6 cellular contexts compared by ENCODE assay signal in genomic region chr4:118556576-118556975, GRCh38.
DNase-seq lines count a peak whose midpoint lies in the region; ATAC-seq, FAIRE-seq and TF ChIP-seq lines count a peak whose summit lies in the region.
"Not testable (repeated sequence)": the region's sequence is repeated elsewhere in the genome, so short reads cannot be mapped to it uniquely, and the experiment has no call there.

No MANE protein-coding gene starts in this region.

- peak; percentile 77 for FAIRE-seq in D721Med (lab: Jason Lieb, UNC)
- peak; percentile 20 for FAIRE-seq in keratinocyte (lab: Jason Lieb, UNC)

- H3K79me2 ChIP-seq in keratinocyte (ENCODE audit: control insufficient read depth, insufficient read depth, low read length), result not testable (repeated sequence)

- H3K36me3 ChIP-seq in keratinocyte (ENCODE audit: control insufficient read depth in 2 of 2, extremely low read depth in 1 of 2, insufficient read depth in 2 of 2, low read length in 2 of 2), result not testable (repeated sequence)

- H4K20me1 ChIP-seq in keratinocyte (ENCODE audit: control insufficient read depth, extremely low read depth, insufficient read depth, low read length), result not testable (repeated sequence)

- not testable (repeated sequence) for H3K36me3 Mint-ChIP-seq in HFFc6 (ENCODE audit: low read depth); activated naive CD8-positive, alpha-beta T cell treated with anti-CD3 and anti-CD28 coated beads, Interleukin-2, amount 10 ng/mL, durations not matched to agents 7 days and 5 days; osteocyte (ENCODE audit: unreplicated experiment)

- TF ChIP-seq POLR2A in NB4 (IDR thresholded peaks at IDR 0.05; ENCODE audit: extremely low read depth, insufficient read length), result not testable (repeated sequence)

- not testable (repeated sequence) for H3K9me3 ChIP-seq in keratinocyte (ENCODE audit: control insufficient read depth, low read depth, low read length)

- dilution Hi-C loops in keratinocyte (cut with MboI; ENCODE audit: extremely low pct_ligation_motif_present, low sequenced_read_pairs), result not testable (repeated sequence)

- H3K27ac ChIP-seq in keratinocyte (ENCODE audit: control insufficient read depth, insufficient read depth, low read length), result not testable (repeated sequence)

- POLR2A ChIA-PET in activated naive CD8-positive, alpha-beta T cell treated with anti-CD3 and anti-CD28 coated beads, Interleukin-2, amount 10 ng/mL, durations not matched to agents 7 days and 5 days (lab: Charles Lee), result not testable (repeated sequence)

- H3K9me1 ChIP-seq in keratinocyte (ENCODE audit: control insufficient read depth, extremely low read depth, insufficient read depth, low read length), result not testable (repeated sequence)

- H3K4me2 ChIP-seq in keratinocyte (ENCODE audit: control insufficient read depth, extremely low read depth, insufficient read depth, low read depth, low read length), result not testable (repeated sequence)

- H3K27me3 ChIP-seq in keratinocyte (ENCODE audit: control insufficient read depth, extremely low read depth, insufficient read depth, low read length), result not testable (repeated sequence)

- H3K9me3 Mint-ChIP-seq in HFFc6; activated naive CD8-positive, alpha-beta T cell treated with anti-CD3 and anti-CD28 coated beads, Interleukin-2, amount 10 ng/mL, durations not matched to agents 7 days and 5 days; osteocyte (ENCODE audit: unreplicated experiment): not testable (repeated sequence)

- peaks cover 15% of the 10 kb centered on the region for H3K4me1 Mint-ChIP-seq in HFFc6 (ENCODE audit: low read depth)
- not testable (repeated sequence) for H3K4me1 Mint-ChIP-seq in activated naive CD8-positive, alpha-beta T cell treated with anti-CD3 and anti-CD28 coated beads, Interleukin-2, amount 10 ng/mL, durations not matched to agents 7 days and 5 days
- H3K4me1 Mint-ChIP-seq in osteocyte (ENCODE audit: unreplicated experiment), result peaks cover 14% of the 10 kb centered on the region

- not testable (repeated sequence) for ATAC-seq in activated naive CD8-positive, alpha-beta T cell treated with anti-CD3 and anti-CD28 coated beads, Interleukin-2, amount 10 ng/mL, durations not matched to agents 7 days and 5 days (ENCODE audit: low read depth)

- not testable (repeated sequence) for H3K27ac Mint-ChIP-seq in HFFc6
- peak overlapping the region; percentile 53 for H3K27ac Mint-ChIP-seq in activated naive CD8-positive, alpha-beta T cell treated with anti-CD3 and anti-CD28 coated beads, Interleukin-2, amount 10 ng/mL, durations not matched to agents 7 days and 5 days
- peak overlapping the region; percentile 15 for H3K27ac Mint-ChIP-seq in osteocyte (ENCODE audit: unreplicated experiment)

- H3K9ac ChIP-seq in keratinocyte (ENCODE audit: control insufficient read depth, extremely low read depth, insufficient read depth, low read length), result not testable (repeated sequence)

- TF ChIP-seq CTCF in D721Med (IDR thresholded peaks at IDR 0.05; ENCODE audit: insufficient read depth, missing control alignments); HFFc6 (IDR thresholded peaks at IDR 0.05); NB4 (IDR thresholded peaks at IDR 0.05; ENCODE audit: low read depth, low read length); keratinocyte (optimal IDR thresholded peaks at IDR 0.05 in 1 of 3, IDR thresholded peaks at IDR 0.05 in 1 of 3, conservative IDR thresholded peaks at IDR 0.05 in 1 of 3; ENCODE audit: extremely low read depth in 1 of 3, insufficient read depth in 2 of 3, low read length in 3 of 3); osteocyte (IDR thresholded peaks at IDR 0.05): not testable (repeated sequence)

- not testable (repeated sequence) for H2AFZ ChIP-seq in keratinocyte (ENCODE audit: control insufficient read depth, low read length)

- not testable (repeated sequence) for H3K27me3 Mint-ChIP-seq in HFFc6 (ENCODE audit: insufficient read depth); osteocyte (ENCODE audit: unreplicated experiment)
- peaks cover 10% of the 10 kb centered on the region for H3K27me3 Mint-ChIP-seq in activated naive CD8-positive, alpha-beta T cell treated with anti-CD3 and anti-CD28 coated beads, Interleukin-2, amount 10 ng/mL, durations not matched to agents 7 days and 5 days

- H3K4me3 ChIP-seq in NB4 (ENCODE audit: low read depth, low read length), result peak overlapping the region; percentile 25
- H3K4me3 ChIP-seq in keratinocyte (ENCODE audit: control insufficient read depth in 2 of 3, extremely low read depth in 1 of 3, insufficient read depth in 2 of 3, low read depth in 1 of 3, low read length in 3 of 3), result not testable (repeated sequence)

- not testable (repeated sequence) for DNase-seq in D721Med (ENCODE audit: insufficient read length, low spot score); HFFc6; activated naive CD8-positive, alpha-beta T cell treated with anti-CD3 and anti-CD28 coated beads, Interleukin-2, amount 10 ng/mL, durations not matched to agents 7 days and 5 days; keratinocyte (ENCODE audit: low read depth, low spot score); osteocyte (ENCODE audit: extremely low spot score, unreplicated experiment)
- peak; percentile 72 for DNase-seq in NB4 (ENCODE audit: low read depth)

- peak overlapping the region; percentile 63; the same call in 1 of the 2 replicates for H3K4me3 Mint-ChIP-seq in HFFc6
- not testable (repeated sequence) for H3K4me3 Mint-ChIP-seq in activated naive CD8-positive, alpha-beta T cell treated with anti-CD3 and anti-CD28 coated beads, Interleukin-2, amount 10 ng/mL, durations not matched to agents 7 days and 5 days; osteocyte (ENCODE audit: unreplicated experiment)

- H3K4me1 ChIP-seq in keratinocyte (ENCODE audit: control insufficient read depth, extremely low read depth, insufficient read depth, low read length), result not testable (repeated sequence)
